ENCODE assay signal across 9 cellular contexts in the genomic region with DNA sequence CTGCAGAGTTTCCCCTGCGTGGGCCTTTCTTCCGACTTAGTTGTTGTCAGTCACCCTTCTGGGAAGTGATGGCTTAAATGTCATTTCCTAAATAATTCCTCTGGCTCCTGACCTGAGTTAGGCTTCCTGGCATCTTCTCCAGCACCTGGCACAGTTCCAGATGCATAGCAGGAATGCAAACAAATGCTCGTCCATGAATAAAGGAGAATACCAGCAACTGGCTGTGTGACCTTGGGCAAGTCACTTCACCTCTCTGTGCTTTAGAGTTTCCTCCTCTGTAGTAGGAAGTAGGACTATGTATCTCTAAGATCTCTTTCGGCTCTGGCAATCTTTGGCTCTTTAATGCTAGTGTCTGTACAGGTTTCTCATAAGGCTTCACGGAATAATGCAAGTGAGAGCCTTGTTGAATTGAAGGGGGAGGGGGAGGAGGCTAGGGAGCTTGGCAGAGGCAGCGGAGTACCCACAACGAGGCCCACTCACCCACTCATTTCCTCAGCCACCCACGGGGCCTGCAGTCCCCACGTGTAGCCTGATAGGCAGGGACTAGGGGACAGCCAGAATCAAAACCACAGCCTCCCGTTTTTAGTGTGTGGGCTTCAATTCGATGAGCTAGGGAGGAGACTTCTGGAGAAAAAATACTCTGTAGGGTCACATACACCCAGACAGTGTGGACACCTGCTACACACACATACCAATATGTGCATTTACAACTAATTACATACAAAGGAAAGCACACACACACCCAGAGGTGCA. TPM values are rescaled to one million over a fixed set of nuclear protein-coding genes. Genes with fewer than 3 reads are reported as not detected.
A peak's percentile ranks its signal among the peaks of the same experiment; 100 is the strongest.
DNase-seq lines count a peak whose midpoint lies in the region; ATAC-seq and TF ChIP-seq lines count a peak whose summit lies in the region.
"Had no signal": no experiment of that assay in that cellular context is flagged by ENCODE, and none has a peak within 500 bp of the region (broad histone marks: within the 10 kb centered on the region; RNA-seq: fewer than 3 reads in every experiment).

No MANE protein-coding gene starts in this region.

- no TSS peak for BruUV-seq in Panc1 (replicated peaks; lab: Mats Ljungman, UMichigan)

- H3K27ac ChIP-seq in Panc1 (ENCODE audit: low read length) = peak overlapping the region; percentile 93
- H3K27ac ChIP-seq in smooth muscle cell (ENCODE audit: low read depth) = no peak overlapping the region
- H3K27ac ChIP-seq: parathyroid adenoma had no signal

- H3F3A ChIP-seq in smooth muscle cell (ENCODE audit: low read depth) = peaks cover 4% of the 10 kb centered on the region

- no peaks in the 10 kb centered on the region for H3K79me2 ChIP-seq in smooth muscle cell (ENCODE audit: low read depth)
- H3K79me2 ChIP-seq: parathyroid adenoma had no signal

- H3K27me3 ChIP-seq in Panc1 (ENCODE audit: control insufficient read depth, insufficient read depth, low read length) (no peaks in the 10 kb centered on the region), smooth muscle cell (ENCODE audit: low read depth) (no peaks in the 10 kb centered on the region)

- H3K4me2 ChIP-seq in smooth muscle cell = no peak overlapping the region

- no peaks in the 10 kb centered on the region for H4K20me1 ChIP-seq in smooth muscle cell (ENCODE audit: low read depth)

- no peak overlapping the region for H2AFZ ChIP-seq in smooth muscle cell (ENCODE audit: low read depth)
- H2AFZ ChIP-seq: parathyroid adenoma had no signal

- no peak for TF ChIP-seq POLR2A in GM18505 (IDR thresholded peaks at IDR 0.05; ENCODE audit: borderline replicate concordance, extremely low read depth, insufficient read depth, insufficient read length)

- CTCF ChIA-PET in Panc1 (lab: Charles Lee) = interaction anchor here (0.5 kb wide), 1 partner anchor 100 kb away, joined by 3 read pairs; no protein-coding TSS in a partner anchor

- POLR2A ChIA-PET in Panc1 (lab: Charles Lee) = no interaction called here

- 52% methylated on average over 11 of the region's 11 CpGs for WGBS in smooth muscle cell (ENCODE audit: low lambda C conversion rate)

- H3K36me3 ChIP-seq in Panc1 (ENCODE audit: control insufficient read depth, insufficient read depth, low read length) = no peaks in the 10 kb centered on the region
- H3K36me3 ChIP-seq in smooth muscle cell (ENCODE audit: low read depth) = no peaks in the 10 kb centered on the region

- no peak overlapping the region for H3K9ac ChIP-seq in smooth muscle cell (ENCODE audit: low read depth)
- H3K9ac ChIP-seq: parathyroid adenoma had no signal

- H3K9me3 ChIP-seq in Panc1 (ENCODE audit: control insufficient read depth, insufficient read depth, low read depth, low read length) = no peaks in the 10 kb centered on the region
- no peaks in the 10 kb centered on the region for H3K9me3 ChIP-seq in smooth muscle cell (replicated peaks; ENCODE audit: low read depth)

- ATAC-seq in GM18505 (IDR thresholded peaks at IDR 0.05; ENCODE audit: unreplicated experiment) (peak; percentile 8), HG02588 (IDR thresholded peaks at IDR 0.05; ENCODE audit: unreplicated experiment) (peak; percentile 20), Panc1 (no peak; the same call in 1 of the 2 replicates), left colon (peak; percentile 35)

- no peak overlapping the region for H3K4me3 ChIP-seq in Panc1 (ENCODE audit: low read depth in 2 of 2, low read length in 2 of 2)
- no peak overlapping the region for H3K4me3 ChIP-seq in smooth muscle cell

- TF ChIP-seq CTCF in Panc1 (IDR thresholded peaks at IDR 0.05) (no peak), smooth muscle cell (IDR thresholded peaks at IDR 0.05; ENCODE audit: borderline replicate concordance, insufficient read depth, poor library complexity, severe bottlenecking) (no peak)

- in situ Hi-C loops in Panc1 (cut with HindIII; ENCODE audit: low pct_unique_long_range_greater_than_20kb, low sequenced_read_pairs) = no loop called here

- H3K4me1 ChIP-seq in Panc1 (ENCODE audit: control insufficient read depth, insufficient read depth, low read length) (peaks cover 48% of the 10 kb centered on the region), smooth muscle cell (ENCODE audit: low read depth) (no peaks in the 10 kb centered on the region)
- H3K4me1 ChIP-seq: parathyroid adenoma had no signal

- DNase-seq in Panc1 (ENCODE audit: low read depth, low spot score) (no peak), left colon (no peak), NCI-H2227 treated with DMSO at 0.1 percent for 48 hours (lab: John Stamatoyannopoulos, UW) (no peak), smooth muscle cell (lab: John Stamatoyannopoulos, UW; ENCODE audit: unreplicated experiment) (no peak), kidney glomerular epithelial cell (lab: John Stamatoyannopoulos, UW) (no peak)
- no peak for DNase-seq in effector CD4-positive, alpha-beta T cell

- intact Hi-C loops in Panc1 (cut with micrococcal nuclease; ENCODE audit: unreplicated experiment) (no loop called here), left colon (cut with DNase I, micrococcal nuclease) (no loop called here)

RNA-seq across cellular contexts. Expression of a gene that starts 48.1 kb away (rescaled TPM):
- total RNA-seq in Panc1 (2021; ENCODE audit: unreplicated experiment) (8.9 TPM), left colon (10 to 100 TPM; 30.7 to 45.6 TPM), smooth muscle cell (5.3 and 7.8 TPM in 2 replicates)
- polyA plus RNA-seq in Panc1 (2012; ENCODE audit: insufficient read length) = 2.9 TPM
- polyA plus RNA-seq in smooth muscle cell = 2.7 and 5.7 TPM in 2 replicates
